ENCODE assay signal across 1 cellular context in the genomic region with DNA sequence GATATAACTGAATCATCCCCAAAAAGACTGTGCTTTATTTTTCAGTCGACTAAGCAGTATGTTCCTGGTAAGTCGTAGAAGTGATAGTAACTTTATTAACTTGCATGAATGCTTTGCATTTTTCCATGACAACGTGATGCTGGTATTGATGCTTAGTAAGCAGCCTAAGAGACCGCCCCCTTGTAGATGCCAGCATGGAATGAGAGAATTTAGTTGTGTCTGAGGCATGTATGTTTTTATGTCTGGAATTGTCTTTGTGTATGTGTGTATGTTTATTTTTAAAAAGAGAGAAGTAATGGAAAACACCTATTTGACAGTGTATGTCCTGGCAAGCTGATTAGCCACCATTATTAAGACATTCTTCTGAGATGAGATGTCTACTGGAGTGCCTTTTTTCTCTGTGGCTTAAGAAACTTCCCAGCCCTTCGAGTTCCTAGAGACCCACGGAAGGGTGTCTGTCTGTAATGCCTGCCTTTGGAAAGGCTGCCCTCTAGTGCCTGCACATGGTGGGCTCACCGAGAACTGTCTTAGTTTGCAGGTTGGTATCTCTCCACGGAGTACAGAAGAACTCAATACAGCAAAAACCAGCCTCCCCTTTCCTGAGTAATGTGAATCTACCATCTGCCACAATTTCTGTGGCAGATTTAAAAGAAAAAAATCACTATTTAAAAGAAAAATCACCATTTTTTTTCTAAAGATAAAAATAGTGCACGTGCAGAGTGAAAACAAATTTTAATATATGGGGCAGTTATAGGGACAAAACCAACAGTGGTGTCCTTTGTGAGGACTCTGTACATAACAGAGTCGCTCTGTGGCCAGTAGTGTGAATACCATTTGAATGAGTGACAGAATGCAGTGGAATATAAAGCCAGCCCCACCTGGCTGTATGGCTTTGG.
TF ChIP-seq lines count a peak whose summit lies in the region.

No MANE protein-coding gene starts in this region.

TF ChIP-seq in endothelial cell of umbilical vein, 7 proteins besides CTCF, POLR2A, EP300 and RAD21 (continued from another document):
- TF ChIP-seq POLR2AphosphoS5 (IDR thresholded peaks at IDR 0.05; ENCODE audit: insufficient read depth, low read depth, low read length) (no peak), EZH2 (IDR thresholded peaks at IDR 0.05; ENCODE audit: borderline replicate concordance, low read depth, low read length, severe bottlenecking) (no peak)
